Comparison of ENCODE assay signal across 8 cellular contexts in the genomic region with DNA sequence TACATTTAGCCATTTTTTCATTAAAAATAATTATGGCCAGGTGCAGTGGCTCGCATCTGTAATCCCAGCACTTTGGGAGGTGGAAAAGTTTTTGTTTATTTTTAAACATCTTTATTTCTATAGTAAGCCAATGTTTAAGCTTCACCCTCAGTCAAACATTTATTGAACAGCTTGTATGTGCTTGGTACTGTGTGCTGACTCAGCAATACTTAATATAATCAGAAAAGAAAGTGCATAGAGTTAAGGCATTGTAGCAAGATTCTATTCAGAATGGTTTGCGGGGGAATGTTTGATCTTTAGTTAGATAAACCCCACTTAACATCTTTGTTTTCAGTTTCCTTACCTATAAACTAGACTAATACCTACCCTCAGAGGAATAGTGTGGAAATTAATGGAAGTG. TPM values are rescaled to one million over a fixed set of nuclear protein-coding genes. Genes with fewer than 3 reads are reported as not detected.
"Had no signal": no experiment of that assay in that cellular context is flagged by ENCODE, and none has a peak within 500 bp of the region (broad histone marks: within the 10 kb centered on the region; RNA-seq: fewer than 3 reads in every experiment).

No MANE protein-coding gene starts in this region.

- DNase-seq: GM23248, GOT3, H9, HCEC 1CT, HFFc6, KG1 had no signal

- H3K27ac ChIP-seq: GM23248, HL-60 had no signal

- H2AFZ ChIP-seq: GM23248 had no signal

- FAIRE-seq: H54 had no signal

- H3K4me3 ChIP-seq: GM23248 had no signal

- H3K9ac ChIP-seq: GM23248 had no signal

RNA-seq across cellular contexts. Expression of a gene that starts 55.2 kb away (rescaled TPM):
- total RNA-seq: GM23248 had no signal
